18 cellular contexts compared by ENCODE assay signal in genomic region chr5:134968055-134968454, GRCh38. TPM values are rescaled to one million over a fixed set of nuclear protein-coding genes. Genes with fewer than 3 reads are reported as not detected.
"Had no signal": no experiment of that assay in that cellular context is flagged by ENCODE, and none has a peak within 500 bp of the region (broad histone marks: within the 10 kb centered on the region; RNA-seq: fewer than 3 reads in every experiment).

No MANE protein-coding gene starts in this region.

- H3K27ac ChIP-seq: cardiac muscle cell, foreskin keratinocyte, lower lobe of right lung, pancreas, right lobe of liver, tibial nerve, uterus had no signal

- H3K27ac Mint-ChIP-seq: activated naive CD8-positive, alpha-beta T cell; natural killer cell; stimulated activated naive CD8-positive, alpha-beta T cell treated with anti-CD3 and anti-CD28 coated beads, Interleukin-15, Interleukin-2, amounts not matched to agents 100 ng/mL and 50 ng/mL, for 24 hours had no signal

- H3K36me3 Mint-ChIP-seq: natural killer cell had no signal

- ATAC-seq: foreskin keratinocyte, lower lobe of right lung, natural killer cell, right lobe of liver had no signal

- H3K9me3 Mint-ChIP-seq: natural killer cell; stimulated activated naive CD8-positive, alpha-beta T cell treated with anti-CD3 and anti-CD28 coated beads, Interleukin-15, Interleukin-2, amounts not matched to agents 100 ng/mL and 50 ng/mL, for 24 hours had no signal

- DNase-seq: activated CD4-positive, alpha-beta T cell treated with anti-CD3 and anti-CD28 coated beads, Interleukin-2, amount 50 U/mL, for 48 hours; dermis blood vessel endothelial cell; effector memory CD4-positive, alpha-beta T cell; glutamatergic neuron; hypothalamus; lower lobe of right lung; natural killer cell; pancreas; right lobe of liver; small intestine; stimulated activated CD4-positive, alpha-beta T cell treated with anti-CD3 and anti-CD28 coated beads, Interleukin-15, amount 100 ng/mL, for 24 hours; stimulated activated CD4-positive, alpha-beta T cell treated with anti-CD3 and anti-CD28 coated beads, Interleukin-2, amount 100 ng/mL, for 48 hours; uterus had no signal

- H3K4me3 Mint-ChIP-seq: activated naive CD8-positive, alpha-beta T cell; natural killer cell; stimulated activated naive CD8-positive, alpha-beta T cell treated with anti-CD3 and anti-CD28 coated beads, Interleukin-15, Interleukin-2, amounts not matched to agents 100 ng/mL and 50 ng/mL, for 24 hours had no signal

- H3K27me3 Mint-ChIP-seq: activated naive CD8-positive, alpha-beta T cell; stimulated activated naive CD8-positive, alpha-beta T cell treated with anti-CD3 and anti-CD28 coated beads, Interleukin-15, Interleukin-2, amounts not matched to agents 100 ng/mL and 50 ng/mL, for 24 hours had no signal

- H3K9me3 ChIP-seq: lower lobe of right lung, pancreas, right lobe of liver, tibial nerve, uterus had no signal

- H3K27me3 ChIP-seq: cardiac muscle cell, foreskin keratinocyte, pancreas, right lobe of liver, tibial nerve, uterus had no signal

- H3K36me3 ChIP-seq: cardiac muscle cell, right lobe of liver, uterus had no signal

- H3K4me3 ChIP-seq: cardiac muscle cell, lower lobe of right lung, pancreas, right lobe of liver, tibial nerve, uterus had no signal

- H3K4me1 ChIP-seq: foreskin keratinocyte, lower lobe of right lung, pancreas, right lobe of liver, tibial nerve, uterus had no signal

RNA-seq across cellular contexts. Expression of gene CATSPER3, which starts 0.3 kb away (rescaled TPM):
- total RNA-seq: cardiac muscle cell had no signal
